Comparison of ENCODE assay signal across 10 cellular contexts in genomic region chr11:43904737-43905515, GRCh38. TPM values are rescaled to one million over a fixed set of nuclear protein-coding genes. Genes with fewer than 3 reads are reported as not detected.
A peak's percentile ranks its signal among the peaks of the same experiment; 100 is the strongest.
DNase-seq lines count a peak whose midpoint lies in the region; ATAC-seq and TF ChIP-seq lines count a peak whose summit lies in the region.
"Had no signal": no experiment of that assay in that cellular context is flagged by ENCODE, and none has a peak within 500 bp of the region (broad histone marks: within the 10 kb centered on the region; RNA-seq: fewer than 3 reads in every experiment).

No MANE protein-coding gene starts in this region.

- no peak for TF ChIP-seq RAD21 in neural cell (conservative IDR thresholded peaks at IDR 0.05)

- H3K4me1 ChIP-seq in aorta (ENCODE audit: control insufficient read depth in 1 of 2, insufficient read depth in 2 of 2, low read length in 2 of 2) = peaks cover 0 to 4% of the 10 kb centered on the region in 2 donors

- H3K79me2 ChIP-seq in neural cell (replicated peaks; ENCODE audit: insufficient read depth, low read length) = no peaks in the 10 kb centered on the region

- TF ChIP-seq EP300 in neural cell (conservative IDR thresholded peaks at IDR 0.05; ENCODE audit: poor library complexity, severe bottlenecking) = no peak

- ATAC-seq in aorta (ENCODE audit: low FRiP score) (peak; percentile 87), HG02678 (IDR thresholded peaks at IDR 0.05; ENCODE audit: unreplicated experiment) (no peak)

- peaks cover 6% of the 10 kb centered on the region for H3K36me3 ChIP-seq in neural cell (ENCODE audit: insufficient read depth, low read length)
- peaks cover 0 to 4% of the 10 kb centered on the region in 2 donors for H3K36me3 ChIP-seq in aorta (ENCODE audit: control insufficient read depth in 1 of 2, insufficient read depth in 2 of 2, low read length in 1 of 2)

- DNase-seq in astrocyte of the hippocampus (ENCODE audit: low read depth, low spot score) (peak; percentile 64), foreskin fibroblast (peak; percentile 15 to 54), aorta (no peak), NCI-H128 (lab: John Stamatoyannopoulos, UW; ENCODE audit: unreplicated experiment) (no peak), NCI-H446 treated with DMSO at 0.1 percent for 48 hours (lab: John Stamatoyannopoulos, UW) (no peak)
- DNase-seq: activated CD4-positive, alpha-beta T cell treated with anti-CD3 and anti-CD28 coated beads for 1 hour; naive B cell; RPMI8226 had no signal

- H3K9me3 ChIP-seq in neural cell (ENCODE audit: low read length) = no peaks in the 10 kb centered on the region
- H3K9me3 ChIP-seq in aorta (ENCODE audit: control insufficient read depth, low read length) = no peaks in the 10 kb centered on the region

- H3K4me2 ChIP-seq in neural cell (ENCODE audit: low read length) = peak overlapping the region; percentile 93

- H3K27me3 ChIP-seq in neural cell (ENCODE audit: insufficient read depth, low read depth, low read length) (no peaks in the 10 kb centered on the region), aorta (ENCODE audit: control insufficient read depth in 1 of 2, insufficient read depth in 2 of 2, low read length in 1 of 2) (no peaks in the 10 kb centered on the region)

- H3F3A ChIP-seq in neural cell (ENCODE audit: insufficient read depth, low read length, poor library complexity, severe bottlenecking) = no peaks in the 10 kb centered on the region

- peak overlapping the region; percentile 69 for H3K9ac ChIP-seq in neural cell (ENCODE audit: low read length)

- H3K27ac ChIP-seq in neural cell (ENCODE audit: low read length) (peak overlapping the region; percentile 97), aorta (ENCODE audit: low read depth in 1 of 2, low read length in 2 of 2) (peak overlapping the region; percentile 14 to 57)

- no peaks in the 10 kb centered on the region for H4K20me1 ChIP-seq in neural cell (ENCODE audit: insufficient read depth)

- intact Hi-C loops in aorta (cut with DNase I) = no loop called here

- WGBS in aorta, 2 donors = 8 to 10% methylated on average over 10 of the region's 10 CpGs

- no peak overlapping the region for H2AFZ ChIP-seq in neural cell (ENCODE audit: low read depth, low read length)

- H3K4me3 ChIP-seq in foreskin fibroblast (ENCODE audit: low read depth in 1 of 2, low read length in 2 of 2) = no peak overlapping the region
- H3K4me3 ChIP-seq in neural cell (ENCODE audit: low read length) = peak overlapping the region; percentile 54
- peak overlapping the region in 1 of 2 donors; percentile 34 for H3K4me3 ChIP-seq in aorta (ENCODE audit: low read length in 2 of 2)

- no peaks in the 10 kb centered on the region for H3K9me2 ChIP-seq in neural cell (ENCODE audit: insufficient read depth, low read length)

- no peak for TF ChIP-seq CTCF in foreskin fibroblast (IDR thresholded peaks at IDR 0.05; ENCODE audit: low read depth, low read length)
- no peak for TF ChIP-seq CTCF in neural cell (IDR thresholded peaks at IDR 0.05; ENCODE audit: poor library complexity, severe bottlenecking)

TF ChIP-seq in neural cell, 6 proteins besides CTCF, POLR2A, EP300 and RAD21:
- TF ChIP-seq EZH2 (IDR thresholded peaks at IDR 0.05; ENCODE audit: borderline replicate concordance, insufficient read depth, low read length, poor library complexity, severe bottlenecking) (no peak), SMC3 (conservative IDR thresholded peaks at IDR 0.05; ENCODE audit: poor library complexity) (no peak), POLR2AphosphoS5 (IDR thresholded peaks at IDR 0.05) (no peak), REST (IDR thresholded peaks at IDR 0.05; ENCODE audit: borderline replicate concordance) (peak; percentile 17), TAF1 (IDR thresholded peaks at IDR 0.05; ENCODE audit: low read depth) (no peak)

RNA-seq across cellular contexts. Expression of gene ALKBH3, which starts 24.3 kb away (rescaled TPM):
- polyA plus RNA-seq in neural cell = 27.0 and 34.7 TPM in 2 replicates
- polyA minus RNA-seq in neural cell = 27.3 and 29.3 TPM in 2 replicates
- 10 to 100 TPM; 24.5 to 25.1 TPM for total RNA-seq in aorta
- polyA plus RNA-seq in aorta = 10 to 100 TPM; 12.5 to 46.3 TPM

RNA-seq across cellular contexts. Expression of gene C11orf96, which starts 37.5 kb away (rescaled TPM):
- polyA plus RNA-seq in neural cell (49.9 and 53.2 TPM in 2 replicates), aorta (100 to 1,000 TPM in 1 of 2 donors, 10 to 100 TPM in 1; 67.7 to 759 TPM)
- polyA minus RNA-seq in neural cell = 31.6 and 50.2 TPM in 2 replicates
- total RNA-seq in aorta = 1,000 to 10,000 TPM in 1 of 2 donors, 100 to 1,000 TPM in 1; 629 to 1,628 TPM

Comparison
In these comparisons a context has a peak if more than half of its experiments do, and no peak if none do; other contexts are left out.
1. DNase-seq: peak in astrocyte of the hippocampus (single experiment) and foreskin fibroblast (2 of 2); none in aorta (0 of 2), NCI-H128 (single experiment) and NCI-H446 treated with DMSO at 0.1 percent for 48 hours (single experiment).